ENCODE assay signal across 16 cellular contexts in genomic region chr18:11339121-11339520, GRCh38.
DNase-seq lines count a peak whose midpoint lies in the region; ATAC-seq and TF ChIP-seq lines count a peak whose summit lies in the region.
"Had no signal": no experiment of that assay in that cellular context is flagged by ENCODE, and none has a peak within 500 bp of the region (broad histone marks: within the 10 kb centered on the region; RNA-seq: fewer than 3 reads in every experiment).

No MANE protein-coding gene starts in this region.

- ATAC-seq in GM18519 (IDR thresholded peaks at IDR 0.05; ENCODE audit: low FRiP score, unreplicated experiment) (no peak), GM18502 (IDR thresholded peaks at IDR 0.05; ENCODE audit: poor library complexity, unreplicated experiment) (no peak)
- ATAC-seq: A549; CD8-positive, alpha-beta T cell; HCT116; HepG2 had no signal

- no peak overlapping the region for H3K4me3 ChIP-seq in osteoblast (ENCODE audit: insufficient read depth, low read length)
- H3K4me3 ChIP-seq: A549 had no signal

- H2AFZ ChIP-seq in osteoblast (ENCODE audit: low read length), result peak overlapping the region; percentile 66

- no peak overlapping the region for H3K27ac ChIP-seq in osteoblast (ENCODE audit: low read depth, low read length)
- H3K27ac ChIP-seq: A549 had no signal

- H3K4me2 ChIP-seq in osteoblast (ENCODE audit: insufficient read depth, low read length), result no peak overlapping the region
- H3K4me2 ChIP-seq: A549 had no signal

- TF ChIP-seq CTCF in osteoblast (IDR thresholded peaks at IDR 0.05; ENCODE audit: extremely low read depth, low read depth, low read length), result no peak

- no peaks in the 10 kb centered on the region for H3K79me2 ChIP-seq in osteoblast (ENCODE audit: insufficient read depth, low read length)

- no peaks in the 10 kb centered on the region for H3K27me3 ChIP-seq in osteoblast (ENCODE audit: insufficient read depth, low read length)

- no peaks in the 10 kb centered on the region for H3K9me3 ChIP-seq in osteoblast (ENCODE audit: low read depth, low read length)
- H3K9me3 ChIP-seq: A549 had no signal

- peak; percentile 11 for DNase-seq in GM03348 (ENCODE audit: low spot score)
- DNase-seq in LHCN-M2 (ENCODE audit: low read depth), result peak; percentile 32
- peak; percentile 75 for DNase-seq in fibroblast of peridontal ligament (ENCODE audit: extremely low read depth)
- DNase-seq in osteoblast (ENCODE audit: insufficient read length, low spot score, missing footprints), result no peak
- DNase-seq in NCI-H146 (lab: John Stamatoyannopoulos, UW), result no peak
- no peak for DNase-seq in kidney tubule cell (ENCODE audit: low spot score)
- DNase-seq: CD8-positive, alpha-beta T cell; COR-L47; DMS153; DMS79 treated with DMSO at 0.1 percent for 48 hours; EL had no signal

- no peaks in the 10 kb centered on the region for H4K20me1 ChIP-seq in osteoblast (ENCODE audit: insufficient read depth, low read length)

- H3K4me1 ChIP-seq in osteoblast (ENCODE audit: insufficient read depth, low read length), result peaks cover 4% of the 10 kb centered on the region
- H3K4me1 ChIP-seq: A549 had no signal

- no peaks in the 10 kb centered on the region for H3K36me3 ChIP-seq in osteoblast (ENCODE audit: insufficient read depth, low read length)

Comparison
In these comparisons a context has a peak if more than half of its experiments do, and no peak if none do; other contexts are left out.
1. DNase-seq: peak in GM03348 (single experiment), LHCN-M2 (single experiment) and fibroblast of peridontal ligament (single experiment); none in osteoblast (single experiment), NCI-H146 (single experiment) and kidney tubule cell (single experiment).